1 cellular context compared by ENCODE assay signal in genomic region chr18:61738488-61738887, GRCh38.
TF ChIP-seq lines count a peak whose summit lies in the region.

No MANE protein-coding gene starts in this region.

TF ChIP-seq in IMR-90, 13 proteins besides CTCF, POLR2A, EP300 and RAD21 (continued from another document):
- TF ChIP-seq, protein P1, sequence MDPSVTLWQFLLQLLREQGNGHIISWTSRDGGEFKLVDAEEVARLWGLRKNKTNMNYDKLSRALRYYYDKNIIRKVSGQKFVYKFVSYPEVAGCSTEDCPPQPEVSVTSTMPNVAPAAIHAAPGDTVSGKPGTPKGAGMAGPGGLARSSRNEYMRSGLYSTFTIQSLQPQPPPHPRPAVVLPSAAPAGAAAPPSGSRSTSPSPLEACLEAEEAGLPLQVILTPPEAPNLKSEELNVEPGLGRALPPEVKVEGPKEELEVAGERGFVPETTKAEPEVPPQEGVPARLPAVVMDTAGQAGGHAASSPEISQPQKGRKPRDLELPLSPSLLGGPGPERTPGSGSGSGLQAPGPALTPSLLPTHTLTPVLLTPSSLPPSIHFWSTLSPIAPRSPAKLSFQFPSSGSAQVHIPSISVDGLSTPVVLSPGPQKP (IDR thresholded peaks at IDR 0.05; ENCODE audit: borderline replicate concordance, low read depth, low read length): no peak
- TF ChIP-seq NFE2L2 (IDR thresholded peaks at IDR 0.05; ENCODE audit: low read depth, low read length): no peak
- TF ChIP-seq CHD1 (IDR thresholded peaks at IDR 0.05; ENCODE audit: low read depth, low read length): no peak
